14 cellular contexts compared by ENCODE assay signal in the genomic region with DNA sequence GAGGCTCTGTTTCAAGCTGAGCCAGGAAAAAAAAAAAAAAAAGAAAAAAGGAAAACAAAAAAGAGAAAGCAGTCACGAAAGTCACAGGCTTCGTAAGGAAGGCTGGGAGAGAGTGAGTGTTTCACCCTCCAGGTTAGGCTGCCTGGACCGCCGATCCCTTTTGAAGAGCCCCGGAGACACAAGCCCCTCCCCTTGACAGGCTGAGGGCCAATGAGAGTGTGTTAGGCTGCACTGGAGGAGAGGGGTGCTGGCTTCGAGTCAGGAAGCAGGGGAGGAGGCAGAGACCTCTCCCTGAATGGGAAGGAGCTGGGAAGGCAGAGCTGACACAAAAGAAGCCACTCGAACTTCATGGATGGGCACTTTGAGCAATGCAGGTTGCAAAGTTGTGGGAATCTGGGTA. TPM values are rescaled to one million over a fixed set of nuclear protein-coding genes. Genes with fewer than 3 reads are reported as not detected.
A peak's percentile ranks its signal among the peaks of the same experiment; 100 is the strongest.
DNase-seq lines count a peak whose midpoint lies in the region; ATAC-seq lines count a peak whose summit lies in the region.
"Had no signal": no experiment of that assay in that cellular context is flagged by ENCODE, and none has a peak within 500 bp of the region (broad histone marks: within the 10 kb centered on the region; RNA-seq: fewer than 3 reads in every experiment).

A gene with protein sequence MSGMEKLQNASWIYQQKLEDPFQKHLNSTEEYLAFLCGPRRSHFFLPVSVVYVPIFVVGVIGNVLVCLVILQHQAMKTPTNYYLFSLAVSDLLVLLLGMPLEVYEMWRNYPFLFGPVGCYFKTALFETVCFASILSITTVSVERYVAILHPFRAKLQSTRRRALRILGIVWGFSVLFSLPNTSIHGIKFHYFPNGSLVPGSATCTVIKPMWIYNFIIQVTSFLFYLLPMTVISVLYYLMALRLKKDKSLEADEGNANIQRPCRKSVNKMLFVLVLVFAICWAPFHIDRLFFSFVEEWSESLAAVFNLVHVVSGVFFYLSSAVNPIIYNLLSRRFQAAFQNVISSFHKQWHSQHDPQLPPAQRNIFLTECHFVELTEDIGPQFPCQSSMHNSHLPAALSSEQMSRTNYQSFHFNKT (minus strand): TSS at position 135 of the 400 bp plus-strand sequence. CDS start 166 bp downstream, outside the sequence.

- H3K4ac ChIP-seq in mesenchymal stem cell (ENCODE audit: low read depth in 1 of 2, low read length in 2 of 2), result no peak within 1 kb of the TSS

- 22% methylated on average over 7 of the region's 7 CpGs for WGBS in mesenchymal stem cell

- no peak within 1 kb of the TSS for H2BK5ac ChIP-seq in mesenchymal stem cell (ENCODE audit: low read depth, low read length, poor library complexity, severe bottlenecking)

- in situ Hi-C loops in SK-MEL-5 (cut with HindIII; ENCODE audit: low pct_unique_long_range_greater_than_20kb, low sequenced_read_pairs), result no loop called here

- H3K4me2 ChIP-seq in mesenchymal stem cell (ENCODE audit: low read length, poor library complexity, severe bottlenecking), result peak within 1 kb of the TSS; percentile 29

- H3K4me3 ChIP-seq in MG63 (no peak within 1 kb of the TSS), mesenchymal stem cell (ENCODE audit: insufficient read depth in 1 of 2, low read depth in 1 of 2, low read length in 2 of 2) (no peak within 1 kb of the TSS)

- no peak within 1 kb of the TSS for H3K9ac ChIP-seq in mesenchymal stem cell (ENCODE audit: low read length)

- no peak for ATAC-seq in GM19452 (IDR thresholded peaks at IDR 0.05; ENCODE audit: unreplicated experiment)

- H2BK120ac ChIP-seq in mesenchymal stem cell (ENCODE audit: low read depth, low read length), result no peak within 1 kb of the TSS

- H3K27ac ChIP-seq in mesenchymal stem cell (ENCODE audit: low read length, poor library complexity, severe bottlenecking), result no peak within 1 kb of the TSS
- no peak within 1 kb of the TSS for H3K27ac ChIP-seq in caudate nucleus (ENCODE audit: low read depth, low read length)
- H3K27ac ChIP-seq: neutrophil had no signal

- H3K23ac ChIP-seq in mesenchymal stem cell (ENCODE audit: low read length in 2 of 2), result no peak within 1 kb of the TSS

- H3K14ac ChIP-seq in mesenchymal stem cell (ENCODE audit: low read length in 2 of 2), result no peak within 1 kb of the TSS

- no peak within 1 kb of the TSS for H2AK5ac ChIP-seq in mesenchymal stem cell (ENCODE audit: low read length, severe bottlenecking)

- H4K91ac ChIP-seq in mesenchymal stem cell (ENCODE audit: low read length), result peak within 1 kb of the TSS; percentile 27

- no peak within 1 kb of the TSS for H2AFZ ChIP-seq in mesenchymal stem cell (ENCODE audit: low read depth, low read length)

- DNase-seq in DMS153 treated with DMSO at 0.1 percent for 48 hours (lab: John Stamatoyannopoulos, UW; ENCODE audit: unreplicated experiment) (peak; percentile 5), MG63 (peak; percentile 28), SK-MEL-5 (ENCODE audit: low read depth, low spot score) (peak; percentile 27), mesenchymal stem cell (no peak), caudate nucleus (lab: John Stamatoyannopoulos, UW) (no peak)
- no peak for DNase-seq in stimulated activated CD4-positive, alpha-beta T cell treated with anti-CD3 and anti-CD28 coated beads, Interleukin-12 subunit alpha, Interleukin-12 subunit beta, amount 100 ng/mL, for 4 hours
- no peak for DNase-seq in stimulated activated CD4-positive, alpha-beta T cell treated with anti-CD3 and anti-CD28 coated beads, Interleukin-4, amount 100 ng/mL, for 1 hour
- DNase-seq: activated CD4-positive, alpha-beta T cell treated with anti-CD3 and anti-CD28 coated beads, Interleukin-2, amount 50 U/mL, for 4 hours; activated naive CD4-positive, alpha-beta T cell treated with Interleukin-2 at 50 U/mL for 16 hours; CD4-positive, alpha-beta memory T cell had no signal

- H3K9me3 ChIP-seq in MG63 (no peaks in the 10 kb centered on the region), mesenchymal stem cell (ENCODE audit: control insufficient read depth, low read length) (no peaks in the 10 kb centered on the region)
- H3K9me3 ChIP-seq: neutrophil had no signal

- H3K36me3 ChIP-seq in MG63, result no peaks in the 10 kb centered on the region
- no peaks in the 10 kb centered on the region for H3K36me3 ChIP-seq in mesenchymal stem cell (ENCODE audit: control insufficient read depth in 1 of 2, insufficient read depth in 2 of 2, low read depth in 1 of 2, low read length in 2 of 2)
- H3K36me3 ChIP-seq: neutrophil had no signal

- H2BK15ac ChIP-seq in mesenchymal stem cell (ENCODE audit: low read depth, poor library complexity, severe bottlenecking), result no peak within 1 kb of the TSS

- H3K18ac ChIP-seq in mesenchymal stem cell (ENCODE audit: low read depth in 1 of 2, low read length in 2 of 2), result no peak within 1 kb of the TSS

- no peaks in the 10 kb centered on the region for H3K79me1 ChIP-seq in mesenchymal stem cell (replicated peaks; ENCODE audit: low read length, poor library complexity, severe bottlenecking)

- H3K27me3 ChIP-seq in MG63, result peaks cover 2% of the 10 kb centered on the region; the same call in 1 of the 2 replicates
- peaks cover 0 to 4% of the 10 kb centered on the region in 2 experiments for H3K27me3 ChIP-seq in mesenchymal stem cell (ENCODE audit: control insufficient read depth in 1 of 2, insufficient read depth in 1 of 2, low read length in 2 of 2)
- H3K27me3 ChIP-seq: neutrophil had no signal

- H4K8ac ChIP-seq in mesenchymal stem cell (ENCODE audit: low read length), result no peak within 1 kb of the TSS

- H3K4me1 ChIP-seq in mesenchymal stem cell (ENCODE audit: control insufficient read depth, insufficient read depth, low read depth, low read length), result no peaks in the 10 kb centered on the region

- H2BK12ac ChIP-seq in mesenchymal stem cell (ENCODE audit: low read length in 2 of 2), result no peak within 1 kb of the TSS

RNA-seq across cellular contexts. Expression of the gene that starts here (rescaled TPM):
- not detected in 2 replicates for total RNA-seq in MG63 (2014; rRNA removed; shearing (Covaris generic); ENCODE audit: low replicate concordance)
- total RNA-seq in SK-MEL-5 (2014; rRNA removed; shearing (Covaris generic)), result not detected in 2 replicates
- polyA plus RNA-seq in SK-MEL-5 (2015; cell fraction: cytosol; rRNA removed), result not detected in 2 replicates
- polyA plus RNA-seq in SK-MEL-5 (2015; cell fraction: nucleus; rRNA removed), result not detected in 2 replicates
- not detected for polyA plus RNA-seq in mesenchymal stem cell (2013, experiment 1 of 2)
- not detected for polyA plus RNA-seq in mesenchymal stem cell (2013, experiment 2 of 2)
- total RNA-seq: CD4-positive, alpha-beta memory T cell; kidney epithelial cell; T-helper 1 cell treated with Interleukin-12 subunit alpha and Interleukin-12 subunit beta and Interleukin-4 antibody, amounts not matched to agents 30 ng/mL and 1 ng/mL, for 36 hours had no signal
- polyA plus RNA-seq: CD4-positive, alpha-beta memory T cell had no signal

Comparison
In these comparisons a context has a peak if more than half of its experiments do, and no peak if none do; other contexts are left out.
1. Peak in DNase-seq in MG63; RNA of the gene not detected or under 1 TPM.
2. Peak in DNase-seq in SK-MEL-5; RNA of the gene not detected or under 1 TPM.